Comparison of ENCODE assay signal across 15 cellular contexts in the genomic region with DNA sequence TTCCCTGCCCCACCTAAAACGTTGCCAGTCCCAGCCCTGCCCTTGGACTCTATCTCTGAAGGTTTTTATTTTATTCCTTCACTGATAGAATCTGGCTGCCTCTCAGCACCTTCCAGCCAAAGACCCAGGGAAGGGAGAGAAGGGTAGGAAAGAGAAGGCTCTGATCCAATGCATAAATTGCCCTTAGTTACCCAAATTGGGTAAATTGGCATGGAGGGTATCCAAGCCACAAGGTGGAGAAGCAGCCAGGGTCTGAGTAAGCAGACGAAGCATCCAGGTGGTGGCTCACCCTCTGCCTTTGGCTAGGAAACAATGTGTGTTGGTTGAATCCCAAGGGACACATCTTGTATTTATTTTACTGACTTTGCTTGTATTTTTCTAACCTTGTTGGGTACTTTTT.
DNase-seq lines count a peak whose midpoint lies in the region; ATAC-seq and TF ChIP-seq lines count a peak whose summit lies in the region.
"Had no signal": no experiment of that assay in that cellular context is flagged by ENCODE, and none has a peak within 500 bp of the region (broad histone marks: within the 10 kb centered on the region; RNA-seq: fewer than 3 reads in every experiment).

No MANE protein-coding gene starts in this region.

- DNase-seq in G401 (ENCODE audit: low spot score) (peak; percentile 63), Karpas-422 (peak; percentile 17), dorsolateral prefrontal cortex (peak in 2 of 10 donors; percentile 4 to 20), psoas muscle (no peak), NCI-H128 (lab: John Stamatoyannopoulos, UW; ENCODE audit: unreplicated experiment) (no peak)
- DNase-seq: KBM-7; NCI-H1417 treated with DMSO at 0.1 percent for 48 hours; NCI-H187 treated with DMSO at 0.1 percent for 48 hours; NCI-H446; NCI-H526 treated with DMSO at 0.1 percent for 48 hours; NK-92 treated with Interleukin-12 subunit alpha and Interleukin-12 subunit beta, amount 100 ng/mL, for 24 hours; Right ventricle myocardium superior had no signal

- H3K4me2 ChIP-seq in Karpas-422 (ENCODE audit: low read depth, low read length, poor library complexity, severe bottlenecking): no peak overlapping the region
- H3K4me2 ChIP-seq: BLaER1 treated with 17β-estradiol and CSF1 and Interleukin-3, amounts not matched to agents 10 nM and 100 nM had no signal

- peaks cover 62% of the 10 kb centered on the region for H3K4me1 ChIP-seq in Karpas-422 (ENCODE audit: low read length)
- H3K4me1 ChIP-seq in psoas muscle: peaks cover 52% of the 10 kb centered on the region

- no peak overlapping the region for H3K9ac ChIP-seq in Karpas-422 (ENCODE audit: low read length)
- H3K9ac ChIP-seq: BLaER1 treated with 17β-estradiol and CSF1 and Interleukin-3, amounts not matched to agents 10 nM and 100 nM had no signal

- H3K9me3 ChIP-seq in Karpas-422 (ENCODE audit: low read length) (no peaks in the 10 kb centered on the region), psoas muscle (no peaks in the 10 kb centered on the region)
- H3K9me3 ChIP-seq: BLaER1 treated with 17β-estradiol and CSF1 and Interleukin-3, amounts not matched to agents 10 nM and 100 nM had no signal

- intact Hi-C loops in dorsolateral prefrontal cortex (cut with DNase I): loop anchor here in 1 of 2 donors (5.0 to 10.0 kb wide), 3 partner anchors 245 to 452 kb away; partner anchors contain the start of genes CCDC15 and PKNOX2
- intact Hi-C loops in psoas muscle (cut with DNase I): loop anchor here (5.0 kb wide), 2 partner anchors 115 to 240 kb away; no protein-coding TSS in a partner anchor

- no peaks in the 10 kb centered on the region for H3K9me2 ChIP-seq in Karpas-422 (replicated peaks; ENCODE audit: insufficient read depth, low read length)

- ATAC-seq in psoas muscle: no peak
- ATAC-seq in HG03354 (IDR thresholded peaks at IDR 0.05; ENCODE audit: poor library complexity, severe bottlenecking, unreplicated experiment): no peak
- no peak for ATAC-seq in HG03342 (IDR thresholded peaks at IDR 0.05; ENCODE audit: unreplicated experiment)

- 21 to 40% (median 34%) methylated on average over 2 of the region's 2 CpGs for WGBS in psoas muscle, 3 donors

- H3K27me3 ChIP-seq in Karpas-422 (ENCODE audit: low read length) (no peaks in the 10 kb centered on the region), dorsolateral prefrontal cortex (no peaks in the 10 kb centered on the region), psoas muscle (ENCODE audit: insufficient read depth in 3 of 3, low read length in 2 of 3) (no peaks in the 10 kb centered on the region)

- no peak overlapping the region for H3K27ac ChIP-seq in Karpas-422 (ENCODE audit: low read length)
- H3K27ac ChIP-seq in dorsolateral prefrontal cortex: peak overlapping the region in 31 of 59 donors; percentile 12 to 87 (median 64)
- peak overlapping the region; percentile 71 for H3K27ac ChIP-seq in psoas muscle
- H3K27ac ChIP-seq: BLaER1 treated with 17β-estradiol and CSF1 and Interleukin-3, amounts not matched to agents 10 nM and 100 nM had no signal

- H4K20me1 ChIP-seq in Karpas-422 (ENCODE audit: insufficient read depth, low read depth, low read length): no peaks in the 10 kb centered on the region
- H4K20me1 ChIP-seq: BLaER1 treated with 17β-estradiol and CSF1 and Interleukin-3, amounts not matched to agents 10 nM and 100 nM had no signal

- H3K36me3 ChIP-seq in Karpas-422 (ENCODE audit: insufficient read depth, low read length) (no peaks in the 10 kb centered on the region), psoas muscle (ENCODE audit: insufficient read depth in 1 of 2, low read depth in 1 of 2) (no peaks in the 10 kb centered on the region)
- H3K36me3 ChIP-seq: BLaER1 treated with 17β-estradiol and CSF1 and Interleukin-3, amounts not matched to agents 10 nM and 100 nM had no signal

- TF ChIP-seq CTCF in dorsolateral prefrontal cortex (IDR thresholded peaks at IDR 0.05 in 54 of 56, conservative IDR thresholded peaks at IDR 0.05 in 2 of 56; ENCODE audit: low read depth in 1 of 56, partially characterized antibody in 56 of 56) (no peak), psoas muscle (IDR thresholded peaks at IDR 0.05) (no peak)

- H2AFZ ChIP-seq in Karpas-422 (ENCODE audit: low read length): no peak overlapping the region

- in situ Hi-C loops in G401 (cut with HindIII; ENCODE audit: low sequenced_read_pairs): no loop called here

- no peak overlapping the region for H3K4me3 ChIP-seq in Karpas-422 (ENCODE audit: low read length)
- H3K4me3 ChIP-seq in dorsolateral prefrontal cortex: no peak overlapping the region
- no peak overlapping the region for H3K4me3 ChIP-seq in psoas muscle
- H3K4me3 ChIP-seq: BLaER1 treated with 17β-estradiol and CSF1 and Interleukin-3, amounts not matched to agents 10 nM and 100 nM had no signal

- no peaks in the 10 kb centered on the region for H3K79me2 ChIP-seq in Karpas-422 (ENCODE audit: low read length)

Comparison
In these comparisons a context has a peak if more than half of its experiments do, and no peak if none do; other contexts are left out.
1. DNase-seq: peak in G401 (single experiment) and Karpas-422 (single experiment); none in psoas muscle (0 of 2) and NCI-H128 (single experiment).